Comparison of ENCODE assay signal across 1 cellular context in genomic region chr7:104983620-104984539, GRCh38.
TF ChIP-seq lines count a peak whose summit lies in the region.

No MANE protein-coding gene starts in this region.

TF ChIP-seq in HepG2, 621 proteins besides CTCF, POLR2A, EP300 and RAD21 (continued from another document and continues in another):
- TF ChIP-seq ZBTB4 (CRISPR knock-in tag; IDR thresholded peaks at IDR 0.05; ENCODE audit: borderline replicate concordance) (0 out of 2 replicates have a peak, but pooled peaks have one; percentile 58), THYN1 (CRISPR knock-in tag; IDR thresholded peaks at IDR 0.05; ENCODE audit: borderline replicate concordance, low read depth) (no peak), U2AF1 (optimal IDR thresholded peaks at IDR 0.05; ENCODE audit: low read depth, low read length) (peak; percentile 88), ESRRA (CRISPR knock-in tag; IDR thresholded peaks at IDR 0.05; ENCODE audit: low read depth) (0 out of 2 replicates have a peak, but pooled peaks have one; percentile 50), ZNF383 (CRISPR knock-in tag; IDR thresholded peaks at IDR 0.05; ENCODE audit: borderline replicate concordance) (peak; percentile 93; the same call in 1 of the 2 replicates), ZNF878 (CRISPR knock-in tag; IDR thresholded peaks at IDR 0.05) (0 out of 2 replicates have a peak, but pooled peaks have one; percentile 26), LCORL (IDR thresholded peaks at IDR 0.05) (no peak), LCORL (CRISPR knock-in tag; IDR thresholded peaks at IDR 0.05) (peak; percentile 78), ZNF614 (CRISPR knock-in tag; IDR thresholded peaks at IDR 0.05; ENCODE audit: borderline replicate concordance) (0 out of 2 replicates have a peak, but pooled peaks have one; percentile 26), ZNF414 (CRISPR knock-in tag; IDR thresholded peaks at IDR 0.05) (peak; percentile 78), ONECUT2 (CRISPR knock-in tag; IDR thresholded peaks at IDR 0.05) (no peak), ZFYVE20 (CRISPR knock-in tag; IDR thresholded peaks at IDR 0.05; ENCODE audit: borderline replicate concordance, low read depth) (no peak; the same call in 1 of the 2 replicates), ZNF441 (CRISPR knock-in tag; IDR thresholded peaks at IDR 0.05; ENCODE audit: borderline replicate concordance) (peak; percentile 45; the same call in 1 of the 2 replicates), DRAP1 (CRISPR knock-in tag; IDR thresholded peaks at IDR 0.05) (peak; percentile 58; the same call in 1 of the 2 replicates), FOXO4 (CRISPR knock-in tag; conservative IDR thresholded peaks at IDR 0.05) (no peak), SRSF1 (optimal IDR thresholded peaks at IDR 0.05; ENCODE audit: low read depth, low read length) (peak; percentile 56), FOSL2 (CRISPR knock-in tag; IDR thresholded peaks at IDR 0.05) (peak; percentile 23; the same call in 1 of the 2 replicates), ZMYM2 (CRISPR knock-in tag; IDR thresholded peaks at IDR 0.05) (no peak), KAT8 (CRISPR knock-in tag; IDR thresholded peaks at IDR 0.05) (peak; percentile 85), ZNF781 (CRISPR knock-in tag; IDR thresholded peaks at IDR 0.05; ENCODE audit: borderline replicate concordance, not compliant biosample characterization) (no peak), GABPB1 (CRISPR knock-in tag; IDR thresholded peaks at IDR 0.05) (peak; percentile 96), HOXD1 (CRISPR knock-in tag; IDR thresholded peaks at IDR 0.05) (no peak), PCBP1 (IDR thresholded peaks at IDR 0.05; ENCODE audit: borderline replicate concordance, low read depth, low read length) (0 out of 2 replicates have a peak, but pooled peaks have one; percentile 31), ZBTB38 (CRISPR knock-in tag; IDR thresholded peaks at IDR 0.05) (peak; percentile 51; the same call in 1 of the 2 replicates), SMAD1 (CRISPR knock-in tag; IDR thresholded peaks at IDR 0.05; ENCODE audit: borderline replicate concordance, low read depth) (peak; percentile 74; the same call in 1 of the 2 replicates), ZFP36L1 (CRISPR knock-in tag; IDR thresholded peaks at IDR 0.05) (peak; percentile 79; the same call in 1 of the 2 replicates), EED (CRISPR knock-in tag; IDR thresholded peaks at IDR 0.05) (peak; percentile 57; the same call in 1 of the 2 replicates), PBX3 (CRISPR knock-in tag; IDR thresholded peaks at IDR 0.05; ENCODE audit: borderline replicate concordance) (no peak), IRF1 (CRISPR knock-in tag; IDR thresholded peaks at IDR 0.05; ENCODE audit: low read depth) (peak; percentile 84; the same call in 1 of the 2 replicates), HNF4G (IDR thresholded peaks at IDR 0.05; ENCODE audit: borderline replicate concordance, low read depth, low read length) (no peak), HNF4G (CRISPR knock-in tag; IDR thresholded peaks at IDR 0.05; ENCODE audit: borderline replicate concordance, low read depth) (0 out of 2 replicates have a peak, but pooled peaks have one; percentile 39), ZSCAN21 (CRISPR knock-in tag; IDR thresholded peaks at IDR 0.05; ENCODE audit: borderline replicate concordance) (peak; percentile 66; the same call in 1 of the 2 replicates), GATAD1 (CRISPR knock-in tag; IDR thresholded peaks at IDR 0.05) (peak; percentile 91), MED13 (CRISPR knock-in tag; IDR thresholded peaks at IDR 0.05) (no peak), ZNF263 (CRISPR knock-in tag; IDR thresholded peaks at IDR 0.05) (0 out of 2 replicates have a peak, but pooled peaks have one; percentile 31), SALL1 (CRISPR knock-in tag; IDR thresholded peaks at IDR 0.05) (peak; percentile 70), MAX (IDR thresholded peaks at IDR 0.05) (0 out of 2 replicates have a peak, but pooled peaks have one; percentile 68), CCAR2 (optimal IDR thresholded peaks at IDR 0.05; ENCODE audit: low read depth, low read length) (no peak), POGZ (CRISPR knock-in tag; IDR thresholded peaks at IDR 0.05) (peak; percentile 67), ZNF652 (CRISPR knock-in tag; IDR thresholded peaks at IDR 0.05; ENCODE audit: borderline replicate concordance, low read depth) (no peak), TAF15 (IDR thresholded peaks at IDR 0.05; ENCODE audit: low read depth, low read length, poor library complexity, severe bottlenecking) (peak; percentile 67), FIP1L1 (IDR thresholded peaks at IDR 0.05; ENCODE audit: borderline replicate concordance, insufficient read depth, low read depth, low read length) (peak; percentile 80; the same call in 1 of the 2 replicates), NFYB (CRISPR knock-in tag; IDR thresholded peaks at IDR 0.05) (no peak; the same call in 1 of the 2 replicates), ZNF784 (CRISPR knock-in tag; IDR thresholded peaks at IDR 0.05; ENCODE audit: borderline replicate concordance) (no peak), ASH2L (IDR thresholded peaks at IDR 0.05; ENCODE audit: insufficient read length, low read depth, low read length) (peak; percentile 72), ZFY (CRISPR knock-in tag; IDR thresholded peaks at IDR 0.05) (peak; percentile 89), HMGXB4 (CRISPR knock-in tag; IDR thresholded peaks at IDR 0.05; ENCODE audit: borderline replicate concordance in 1 of 2, low read depth in 1 of 2) (peak; percentile 73 to 87; a peak in 3 of 4 replicates), ZNF709 (CRISPR knock-in tag; IDR thresholded peaks at IDR 0.05) (peak; percentile 59; the same call in 1 of the 2 replicates), ZNF224 (CRISPR knock-in tag; IDR thresholded peaks at IDR 0.05) (no peak), GABPA (IDR thresholded peaks at IDR 0.05; ENCODE audit: low read depth, low read length) (peak; percentile 74), GABPA (CRISPR knock-in tag; IDR thresholded peaks at IDR 0.05; ENCODE audit: low read depth) (peak; percentile 94), ZNF101 (CRISPR knock-in tag; IDR thresholded peaks at IDR 0.05; ENCODE audit: borderline replicate concordance, low read depth) (0 out of 2 replicates have a peak, but pooled peaks have one; percentile 72), TGIF2 (CRISPR knock-in tag; IDR thresholded peaks at IDR 0.05) (peak; percentile 48), TERF1 (CRISPR knock-in tag; IDR thresholded peaks at IDR 0.05) (no peak), CREBL2 (CRISPR knock-in tag; IDR thresholded peaks at IDR 0.05; ENCODE audit: borderline replicate concordance) (no peak), SYNCRIP (IDR thresholded peaks at IDR 0.05; ENCODE audit: insufficient read depth, low read depth, low read length) (no peak), SCMH1 (CRISPR knock-in tag; IDR thresholded peaks at IDR 0.05; ENCODE audit: borderline replicate concordance) (no peak), ZNF451 (CRISPR knock-in tag; IDR thresholded peaks at IDR 0.05) (no peak), ZFAT (CRISPR knock-in tag; conservative IDR thresholded peaks at IDR 0.05) (no peak), ZNF670 (CRISPR knock-in tag; IDR thresholded peaks at IDR 0.05; ENCODE audit: borderline replicate concordance) (no peak), ZNF292 (CRISPR knock-in tag; IDR thresholded peaks at IDR 0.05; ENCODE audit: borderline replicate concordance, low read depth) (peak; percentile 73), CBX5 (CRISPR knock-in tag; IDR thresholded peaks at IDR 0.05; ENCODE audit: borderline replicate concordance) (no peak), ZNF225 (CRISPR knock-in tag; IDR thresholded peaks at IDR 0.05) (peak; percentile 79; the same call in 1 of the 2 replicates)
